In genomic region chr2:10266133-10266620, GRCh38 we compare ENCODE assay signal across 2 cellular contexts.
A peak's percentile ranks its signal among the peaks of the same experiment; 100 is the strongest.
TF ChIP-seq lines count a peak whose summit lies in the region.

No MANE protein-coding gene starts in this region.

TF ChIP-seq in IMR-90, 13 proteins besides CTCF, POLR2A, EP300 and RAD21:
- TF ChIP-seq USF2 (IDR thresholded peaks at IDR 0.05; ENCODE audit: low read depth, low read length) (no peak), FOS (IDR thresholded peaks at IDR 0.05; ENCODE audit: low read depth, low read length) (0 out of 2 replicates have a peak, but pooled peaks have one; percentile 39)

TF ChIP-seq in K562, 482 proteins besides CTCF, POLR2A, EP300 and RAD21:
- no peak for TF ChIP-seq ZNF699 (CRISPR knock-in tag; IDR thresholded peaks at IDR 0.05; ENCODE audit: insufficient replicate concordance)
- no peak for TF ChIP-seq CBFA2T3 (IDR thresholded peaks at IDR 0.05)
- TF ChIP-seq CBFB (CRISPR knock-in tag; IDR thresholded peaks at IDR 0.05), result no peak
- 0 out of 4 replicates have a peak, but pooled peaks of 1 of the 2 experiments have one; percentile 28 for TF ChIP-seq FOXA3 (CRISPR knock-in tag; conservative IDR thresholded peaks at IDR 0.05 in 1 of 2, IDR thresholded peaks at IDR 0.05 in 1 of 2)
- no peak for TF ChIP-seq NFXL1 (CRISPR knock-in tag; IDR thresholded peaks at IDR 0.05)
- TF ChIP-seq GATA2 (CRISPR knock-in tag; IDR thresholded peaks at IDR 0.05), result no peak
- TF ChIP-seq ZNF280A (IDR thresholded peaks at IDR 0.05; ENCODE audit: low read depth, partially characterized antibody), result no peak
- no peak for TF ChIP-seq FOXO4 (CRISPR knock-in tag; IDR thresholded peaks at IDR 0.05)
- 0 out of 2 replicates have a peak, but pooled peaks have one; percentile 17 for TF ChIP-seq DEAF1 (CRISPR knock-in tag; IDR thresholded peaks at IDR 0.05)
- TF ChIP-seq TAF15 (IDR thresholded peaks at IDR 0.05; ENCODE audit: low read depth, low read length), result no peak
- TF ChIP-seq FOSL1 (tag; conservative IDR thresholded peaks at IDR 0.05), result peak; percentile 44; the same call in 1 of the 2 replicates
- no peak for TF ChIP-seq ZNF785 (CRISPR knock-in tag; IDR thresholded peaks at IDR 0.05)
- no peak for TF ChIP-seq FIP1L1 (IDR thresholded peaks at IDR 0.05; ENCODE audit: low read depth, low read length, poor library complexity, severe bottlenecking)
- peak; percentile 58 for TF ChIP-seq ATF3 (IDR thresholded peaks at IDR 0.05)
- TF ChIP-seq ATF3 (CRISPR knock-in tag; conservative IDR thresholded peaks at IDR 0.05), result no peak
